Comparison of ENCODE assay signal across 25 cellular contexts in genomic region chr9:6714176-6714575, GRCh38.
"Had no signal": no experiment of that assay in that cellular context is flagged by ENCODE, and none has a peak within 500 bp of the region (broad histone marks: within the 10 kb centered on the region; RNA-seq: fewer than 3 reads in every experiment).

No MANE protein-coding gene starts in this region.

- H3K27ac Mint-ChIP-seq: activated B cell treated with CpG ODN at 0.5 μM for 24 hours; activated CD4-positive, alpha-beta memory T cell treated with anti-CD3 and anti-CD28 coated beads for 36 hours; activated naive CD8-positive, alpha-beta T cell; nephron progenitor cell; stimulated activated naive CD8-positive, alpha-beta T cell treated with anti-CD3 and anti-CD28 coated beads, Interleukin-15, Interleukin-2, amounts not matched to agents 100 ng/mL and 50 ng/mL, for 24 hours had no signal

- H3K4me1 ChIP-seq: adrenal gland, ascending aorta had no signal

- H3K27ac ChIP-seq: adrenal gland, ascending aorta, brain microvascular endothelial cell, pancreas, thyroid gland had no signal

- H3K36me3 ChIP-seq: adrenal gland, ascending aorta, brain microvascular endothelial cell, pancreas, thyroid gland had no signal

- H3K27me3 Mint-ChIP-seq: activated B cell treated with CpG ODN at 0.5 μM for 24 hours; activated CD4-positive, alpha-beta memory T cell treated with anti-CD3 and anti-CD28 coated beads for 36 hours; activated naive CD8-positive, alpha-beta T cell; stimulated activated naive CD8-positive, alpha-beta T cell treated with anti-CD3 and anti-CD28 coated beads, Interleukin-15, Interleukin-2, amounts not matched to agents 100 ng/mL and 50 ng/mL, for 24 hours; T-helper 17 cell had no signal

- H3K27me3 ChIP-seq: adrenal gland, ascending aorta, brain microvascular endothelial cell, pancreas, thyroid gland had no signal

- DNase-seq: activated B cell treated with CpG ODN at 0.5 μM for 24 hours; activated CD4-positive, alpha-beta memory T cell treated with anti-CD3 and anti-CD28 coated beads for 36 hours; activated CD4-positive, alpha-beta T cell treated with anti-CD3 and anti-CD28 coated beads for 4 hours; activated naive CD4-positive, alpha-beta T cell; activated T-cell treated with anti-CD3 and anti-CD28 coated beads, Interleukin-2, amount 50 U/mL, for 1 hour; adrenal gland; brain microvascular endothelial cell; central memory CD4-positive, alpha-beta T cell; effector memory CD4-positive, alpha-beta T cell; foreskin melanocyte; hippocampal formation; kidney glomerular epithelial cell; mesendoderm; mucosa of descending colon; nephron progenitor cell; pancreas; right cardiac atrium; stimulated activated CD4-positive, alpha-beta T cell treated with anti-CD3 and anti-CD28 coated beads, Interleukin-1b, Interleukin-23, amount 100 ng/mL, for 48 hours; substantia nigra; T-helper 17 cell; thyroid gland had no signal

- ATAC-seq: esophagus mucosa, mucosa of descending colon, pancreas, right cardiac atrium, T-helper 17 cell had no signal

- H3K4me1 Mint-ChIP-seq: nephron progenitor cell had no signal

- H3K36me3 Mint-ChIP-seq: activated CD4-positive, alpha-beta memory T cell treated with anti-CD3 and anti-CD28 coated beads for 36 hours; activated naive CD8-positive, alpha-beta T cell had no signal

- H3K4me3 Mint-ChIP-seq: activated B cell treated with CpG ODN at 0.5 μM for 24 hours; nephron progenitor cell; stimulated activated naive CD8-positive, alpha-beta T cell treated with anti-CD3 and anti-CD28 coated beads, Interleukin-15, Interleukin-2, amounts not matched to agents 100 ng/mL and 50 ng/mL, for 24 hours; T-helper 17 cell had no signal

- H3K9me3 Mint-ChIP-seq: activated B cell treated with CpG ODN at 0.5 μM for 24 hours; activated CD4-positive, alpha-beta memory T cell treated with anti-CD3 and anti-CD28 coated beads for 36 hours; nephron progenitor cell; stimulated activated naive CD8-positive, alpha-beta T cell treated with anti-CD3 and anti-CD28 coated beads, Interleukin-15, Interleukin-2, amounts not matched to agents 100 ng/mL and 50 ng/mL, for 24 hours had no signal

- H3K9me3 ChIP-seq: adrenal gland, ascending aorta, mucosa of descending colon, pancreas, thyroid gland had no signal

- H3K4me3 ChIP-seq: adrenal gland, ascending aorta, mucosa of descending colon, thyroid gland had no signal
